In the genomic region with DNA sequence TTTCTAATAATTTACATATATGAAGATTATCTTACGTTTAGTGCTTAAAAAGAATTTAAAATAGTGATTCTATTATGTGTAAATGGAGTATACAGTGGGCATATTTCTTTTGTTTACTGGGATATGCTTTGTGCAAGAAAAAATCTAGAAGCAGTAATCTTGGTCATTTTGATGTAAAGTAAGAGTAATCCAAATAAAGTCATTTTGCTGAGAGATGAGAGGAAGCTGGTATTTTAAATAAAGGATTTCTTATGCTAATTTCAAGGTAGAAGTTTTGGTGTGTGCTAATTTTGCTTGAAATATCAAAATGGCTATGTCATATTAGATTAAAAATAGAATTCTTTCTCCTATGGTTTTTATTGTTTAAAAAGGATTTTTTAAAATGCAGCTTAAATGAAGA, we compare ENCODE assay signal across 14 cellular contexts.
"Had no signal": no experiment of that assay in that cellular context is flagged by ENCODE, and none has a peak within 500 bp of the region (broad histone marks: within the 10 kb centered on the region; RNA-seq: fewer than 3 reads in every experiment).

No MANE protein-coding gene starts in this region.

- H3K27me3 Mint-ChIP-seq: activated naive CD4-positive, alpha-beta T cell treated with anti-CD3 and anti-CD28 coated beads, Interleukin-2, amount 50 U/mL, for 24 hours; naive thymus-derived CD4-positive, alpha-beta T cell had no signal

- ATAC-seq: naive thymus-derived CD4-positive, alpha-beta T cell had no signal

- H3K4me3 Mint-ChIP-seq: activated naive CD4-positive, alpha-beta T cell treated with anti-CD3 and anti-CD28 coated beads, Interleukin-2, amount 50 U/mL, for 24 hours; naive thymus-derived CD4-positive, alpha-beta T cell had no signal

- H3K27ac ChIP-seq: SJCRH30 had no signal

- H3K4me1 ChIP-seq: stomach, upper lobe of left lung had no signal

- DNase-seq: activated CD4-positive, alpha-beta T cell treated with anti-CD3 and anti-CD28 coated beads, Interleukin-2, amount 50 U/mL, for 4 hours; activated CD4-positive, CD25-positive, alpha-beta regulatory T cell treated with anti-CD3 and anti-CD28 coated beads, Interleukin-2, amount 50 U/mL, for 72 hours; activated T-cell treated with anti-CD3 and anti-CD28 coated beads, Interleukin-2, amount 50 U/mL, for 1 hour; amniotic stem cell; hippocampal formation; naive thymus-derived CD4-positive, alpha-beta T cell; occipital lobe; SJCRH30; stimulated activated CD4-positive, alpha-beta T cell treated with anti-CD3 and anti-CD28 coated beads, Interleukin-4, amount 100 ng/mL, for 4 hours; stomach; T-helper 9 cell; upper lobe of left lung had no signal

- H3K4me3 ChIP-seq: SJCRH30, skin epidermis, stomach, upper lobe of left lung had no signal

- H3K9me3 Mint-ChIP-seq: activated naive CD4-positive, alpha-beta T cell treated with anti-CD3 and anti-CD28 coated beads, Interleukin-2, amount 50 U/mL, for 24 hours; naive thymus-derived CD4-positive, alpha-beta T cell had no signal

- H3K27ac Mint-ChIP-seq: activated naive CD4-positive, alpha-beta T cell treated with anti-CD3 and anti-CD28 coated beads, Interleukin-2, amount 50 U/mL, for 24 hours; naive thymus-derived CD4-positive, alpha-beta T cell had no signal

- H3K27me3 ChIP-seq: SJCRH30, stomach, upper lobe of left lung had no signal

- H3K36me3 ChIP-seq: SJCRH30, stomach, upper lobe of left lung had no signal

- H3K36me3 Mint-ChIP-seq: activated naive CD4-positive, alpha-beta T cell treated with anti-CD3 and anti-CD28 coated beads, Interleukin-2, amount 50 U/mL, for 24 hours; naive thymus-derived CD4-positive, alpha-beta T cell had no signal

- H3K9me3 ChIP-seq: SJCRH30, stomach, upper lobe of left lung had no signal
